ENCODE assay signal across 14 cellular contexts in genomic region chr9:130741831-130742449, GRCh38. TPM values are rescaled to one million over a fixed set of nuclear protein-coding genes. Genes with fewer than 3 reads are reported as not detected.
DNase-seq lines count a peak whose midpoint lies in the region; ATAC-seq, FAIRE-seq and TF ChIP-seq lines count a peak whose summit lies in the region.
"Had no signal": no experiment of that assay in that cellular context is flagged by ENCODE, and none has a peak within 500 bp of the region (broad histone marks: within the 10 kb centered on the region; RNA-seq: fewer than 3 reads in every experiment).

No MANE protein-coding gene starts in this region.

- H3K9ac ChIP-seq in SK-N-SH = no peak overlapping the region
- H3K9ac ChIP-seq: BLaER1 treated with 17β-estradiol and CSF1 and Interleukin-3, amounts not matched to agents 10 nM and 100 nM had no signal

- no peak for TF ChIP-seq RAD21 in SK-N-SH (IDR thresholded peaks at IDR 0.05; ENCODE audit: low read length)

- H3K4me3 ChIP-seq in SK-N-SH (ENCODE audit: low read depth in 2 of 2, low read length in 1 of 2) (no peak overlapping the region), upper lobe of right lung (no peak overlapping the region)
- H3K4me3 ChIP-seq: BLaER1 treated with 17β-estradiol and CSF1 and Interleukin-3, amounts not matched to agents 10 nM and 100 nM; heart left ventricle; pancreas had no signal

- no peak overlapping the region for H2AFZ ChIP-seq in SK-N-SH (ENCODE audit: low read depth)

- H3K4me1 ChIP-seq in SK-N-SH (ENCODE audit: control insufficient read depth in 1 of 2, insufficient read depth in 2 of 2, low read depth in 1 of 2, low read length in 1 of 2) (peaks cover 4 to 8% of the 10 kb centered on the region in 2 experiments; a peak in 2 of 4 replicates), upper lobe of right lung (no peaks in the 10 kb centered on the region)

- no peak for ATAC-seq in upper lobe of right lung
- ATAC-seq: heart left ventricle, pancreas had no signal

- TF ChIP-seq EP300 in SK-N-SH (IDR thresholded peaks at IDR 0.05; ENCODE audit: borderline replicate concordance in 1 of 2, low read depth in 1 of 2, low read length in 1 of 2) = no peak

- H3K79me2 ChIP-seq in SK-N-SH (ENCODE audit: insufficient read depth) = peaks cover 69% of the 10 kb centered on the region

- peaks cover 12% of the 10 kb centered on the region for H3F3A ChIP-seq in SK-N-SH (replicated peaks; ENCODE audit: insufficient read depth)

- no peak overlapping the region; a peak in 1 of 4 replicates for H3K27ac ChIP-seq in SK-N-SH (ENCODE audit: low read depth in 2 of 2, low read length in 1 of 2)
- no peak overlapping the region for H3K27ac ChIP-seq in upper lobe of right lung
- H3K27ac ChIP-seq: BLaER1 treated with 17β-estradiol and CSF1 and Interleukin-3, amounts not matched to agents 10 nM and 100 nM; heart left ventricle; pancreas had no signal

- H3K36me3 ChIP-seq in SK-N-SH (replicated peaks in 1 of 2; ENCODE audit: control insufficient read depth in 1 of 2, insufficient read depth in 2 of 2, low read length in 1 of 2) (no peaks in the 10 kb centered on the region), upper lobe of right lung (no peaks in the 10 kb centered on the region)
- H3K36me3 ChIP-seq: heart left ventricle, pancreas had no signal

- CTCF ChIA-PET in SK-N-SH (lab: Yijun Ruan, JAX) = interaction anchor here (0.7 kb wide), 1 partner anchor 125 kb away, joined by 3 read pairs; no protein-coding TSS in a partner anchor

- intact Hi-C loops in upper lobe of right lung (cut with DNase I) = no loop called here

- H3K9me3 ChIP-seq in SK-N-SH = no peaks in the 10 kb centered on the region
- no peaks in the 10 kb centered on the region for H3K9me3 ChIP-seq in upper lobe of right lung
- H3K9me3 ChIP-seq: heart left ventricle, pancreas had no signal

- H4K20me1 ChIP-seq in SK-N-SH (ENCODE audit: insufficient read depth) = no peaks in the 10 kb centered on the region

- H3K4me2 ChIP-seq in SK-N-SH = no peak overlapping the region
- H3K4me2 ChIP-seq: BLaER1 treated with 17β-estradiol and CSF1 and Interleukin-3, amounts not matched to agents 10 nM and 100 nM had no signal

- TF ChIP-seq CTCF in SK-N-SH (IDR thresholded peaks at IDR 0.05) = no peak
- no peak for TF ChIP-seq CTCF in upper lobe of right lung (IDR thresholded peaks at IDR 0.05)

- 69% methylated on average over 7 of the region's 7 CpGs for WGBS in SK-N-SH (ENCODE audit: low lambda C conversion rate)

- no peak for FAIRE-seq in urothelium cell line (lab: Jason Lieb, UNC)
- FAIRE-seq: pancreas had no signal

- H3K9me2 ChIP-seq in SK-N-SH = no peaks in the 10 kb centered on the region

- H3K27me3 ChIP-seq in SK-N-SH (ENCODE audit: insufficient read depth) (no peaks in the 10 kb centered on the region), upper lobe of right lung (no peaks in the 10 kb centered on the region)
- H3K27me3 ChIP-seq: BLaER1 treated with 17β-estradiol and CSF1 and Interleukin-3, amounts not matched to agents 10 nM and 100 nM; heart left ventricle; pancreas had no signal

- POLR2A ChIA-PET in SK-N-SH (lab: Yijun Ruan, JAX) = no interaction called here

- DNase-seq in stimulated activated CD4-positive, alpha-beta T cell treated with anti-CD3 and anti-CD28 coated beads, Interleukin-15, amount 100 ng/mL, for 24 hours = peak; percentile 6
- no peak for DNase-seq in stimulated activated CD4-positive, alpha-beta T cell treated with anti-CD3 and anti-CD28 coated beads, Interleukin-2, amount 100 ng/mL, for 48 hours
- DNase-seq in SK-N-SH (no peak), fibroblast of gingiva (ENCODE audit: low read depth) (peak; percentile 17), urothelium cell line (ENCODE audit: low spot score) (peak; percentile 31), GM19238 (ENCODE audit: insufficient read length, low spot score) (no peak), NK-92 (lab: John Stamatoyannopoulos, UW; ENCODE audit: unreplicated experiment) (no peak), upper lobe of right lung (no peak)
- DNase-seq: heart left ventricle; Kasumi-1; NCI-H2171 treated with DMSO at 0.1 percent for 48 hours; pancreas; stimulated activated CD4-positive, alpha-beta T cell treated with anti-CD3 and anti-CD28 coated beads, Interleukin-4, amount 100 ng/mL, for 24 hours had no signal

TF ChIP-seq in SK-N-SH, 30 proteins besides CTCF, POLR2A, EP300 and RAD21:
- peak; percentile 54; the same call in 1 of the 2 replicates for TF ChIP-seq USF1 (IDR thresholded peaks at IDR 0.05; ENCODE audit: borderline replicate concordance, low read depth)
- peak; percentile 23; the same call in 1 of the 2 replicates for TF ChIP-seq FOSL2 (IDR thresholded peaks at IDR 0.05; ENCODE audit: borderline replicate concordance, low read depth)
- TF ChIP-seq CHD2 (IDR thresholded peaks at IDR 0.05; ENCODE audit: low read length, partially characterized antibody) = no peak
TF ChIP-seq in SK-N-SH: peak in this region for 2.

RNA-seq across cellular contexts. Expression of gene EXOSC2, which starts 48.4 kb away (rescaled TPM):
- polyA plus RNA-seq in SK-N-SH (2012; rRNA removed) = 28.7 and 36.8 TPM in 2 replicates
- polyA plus RNA-seq in SK-N-SH (2012; cell fraction: cytosol; rRNA removed) = 30.8 and 32.4 TPM in 2 replicates
- polyA plus RNA-seq in SK-N-SH (2012; cell fraction: nucleus; rRNA removed) = 46.6 and 64.0 TPM in 2 replicates
- 23.0 TPM for total RNA-seq in upper lobe of right lung

Comparison
In these comparisons a context has a peak if more than half of its experiments do, and no peak if none do; other contexts are left out.
1. DNase-seq: peak in stimulated activated CD4-positive, alpha-beta T cell treated with anti-CD3 and anti-CD28 coated beads, Interleukin-15, amount 100 ng/mL, for 24 hours (single experiment), fibroblast of gingiva (single experiment) and urothelium cell line (single experiment); none in stimulated activated CD4-positive, alpha-beta T cell treated with anti-CD3 and anti-CD28 coated beads, Interleukin-2, amount 100 ng/mL, for 48 hours (0 of 2), SK-N-SH (single experiment), GM19238 (single experiment), NK-92 (single experiment) and upper lobe of right lung (single experiment).